1 cellular context compared by ENCODE assay signal in the genomic region with DNA sequence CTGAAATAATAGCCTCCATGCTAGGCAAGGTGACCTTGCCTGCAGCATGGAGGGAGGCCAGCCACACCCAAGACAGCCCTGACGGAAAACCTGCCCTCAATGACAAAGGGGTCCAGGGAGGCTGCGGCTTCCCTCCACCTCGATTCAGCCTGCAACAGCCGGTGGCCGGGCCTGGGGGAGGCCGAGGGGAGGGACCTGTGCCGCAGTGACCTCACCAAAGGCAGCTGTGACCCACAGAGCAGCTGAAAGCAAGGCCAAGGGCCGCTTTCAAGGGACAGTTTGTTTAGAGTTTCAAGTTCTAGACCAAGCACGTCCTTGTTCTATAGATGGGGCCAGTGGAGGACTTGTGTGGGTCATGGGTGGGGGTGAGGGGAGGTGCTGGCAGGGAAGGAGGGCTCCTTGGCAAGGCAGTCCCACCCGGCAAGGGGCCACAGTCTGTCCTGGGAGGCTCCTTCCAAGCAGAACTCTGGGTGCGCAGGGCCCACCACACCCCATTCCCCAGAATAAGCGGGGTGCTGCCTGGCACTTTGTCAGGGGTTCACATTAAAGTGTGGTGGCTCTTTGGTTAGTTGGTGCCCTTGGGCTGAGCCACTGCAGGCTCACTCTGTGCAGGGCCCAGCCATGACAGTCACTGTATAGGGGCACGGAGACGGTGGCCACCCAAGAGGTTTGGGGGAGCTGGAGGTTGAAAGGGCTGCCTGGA.
A peak's percentile ranks its signal among the peaks of the same experiment; 100 is the strongest.
TF ChIP-seq lines count a peak whose summit lies in the region.

No MANE protein-coding gene starts in this region.

TF ChIP-seq in HepG2, 621 proteins besides CTCF, POLR2A, EP300 and RAD21:
- TF ChIP-seq RBM22 (optimal IDR thresholded peaks at IDR 0.05; ENCODE audit: low read length) (peak; percentile 82), ZNF256 (CRISPR knock-in tag; conservative IDR thresholded peaks at IDR 0.05) (no peak), RBAK (CRISPR knock-in tag; IDR thresholded peaks at IDR 0.05) (no peak), ZNF550 (CRISPR knock-in tag; IDR thresholded peaks at IDR 0.05; ENCODE audit: borderline replicate concordance) (no peak), CAMTA2 (CRISPR knock-in tag; IDR thresholded peaks at IDR 0.05; ENCODE audit: borderline replicate concordance) (no peak), REPIN1 (CRISPR knock-in tag; IDR thresholded peaks at IDR 0.05; ENCODE audit: borderline replicate concordance, low read depth) (0 out of 2 replicates have a peak, but pooled peaks have one; percentile 16), IRF2 (CRISPR knock-in tag; IDR thresholded peaks at IDR 0.05) (no peak), KDM2A (CRISPR knock-in tag; IDR thresholded peaks at IDR 0.05; ENCODE audit: borderline replicate concordance, low read depth) (peak; percentile 20; the same call in 1 of the 2 replicates), HMG20B (CRISPR knock-in tag; conservative IDR thresholded peaks at IDR 0.05) (no peak), SETDB1 (CRISPR knock-in tag; IDR thresholded peaks at IDR 0.05; ENCODE audit: borderline replicate concordance) (no peak), AGO2 (optimal IDR thresholded peaks at IDR 0.05; ENCODE audit: low read depth, low read length) (peak; percentile 91), TGIF2 (CRISPR knock-in tag; IDR thresholded peaks at IDR 0.05) (no peak), CHD4 (IDR thresholded peaks at IDR 0.05; ENCODE audit: borderline replicate concordance, low read length) (no peak), ZNF343 (CRISPR knock-in tag; IDR thresholded peaks at IDR 0.05) (no peak), TEAD3 (CRISPR knock-in tag; optimal IDR thresholded peaks at IDR 0.05; ENCODE audit: borderline replicate concordance) (no peak), PAWR (CRISPR knock-in tag; IDR thresholded peaks at IDR 0.05; ENCODE audit: borderline replicate concordance) (no peak), GATAD2A (CRISPR knock-in tag; IDR thresholded peaks at IDR 0.05) (no peak), ZNF644 (CRISPR knock-in tag; IDR thresholded peaks at IDR 0.05; ENCODE audit: low read depth) (no peak), MZF1 (CRISPR knock-in tag; IDR thresholded peaks at IDR 0.05; ENCODE audit: borderline replicate concordance) (no peak), TEAD2 (CRISPR knock-in tag; IDR thresholded peaks at IDR 0.05) (no peak), SP4 (CRISPR knock-in tag; IDR thresholded peaks at IDR 0.05) (no peak), ZNF746 (CRISPR knock-in tag; IDR thresholded peaks at IDR 0.05) (no peak), POLR2G (IDR thresholded peaks at IDR 0.05; ENCODE audit: low read depth, low read length) (peak; percentile 22)
- TF ChIP-seq, protein P1, sequence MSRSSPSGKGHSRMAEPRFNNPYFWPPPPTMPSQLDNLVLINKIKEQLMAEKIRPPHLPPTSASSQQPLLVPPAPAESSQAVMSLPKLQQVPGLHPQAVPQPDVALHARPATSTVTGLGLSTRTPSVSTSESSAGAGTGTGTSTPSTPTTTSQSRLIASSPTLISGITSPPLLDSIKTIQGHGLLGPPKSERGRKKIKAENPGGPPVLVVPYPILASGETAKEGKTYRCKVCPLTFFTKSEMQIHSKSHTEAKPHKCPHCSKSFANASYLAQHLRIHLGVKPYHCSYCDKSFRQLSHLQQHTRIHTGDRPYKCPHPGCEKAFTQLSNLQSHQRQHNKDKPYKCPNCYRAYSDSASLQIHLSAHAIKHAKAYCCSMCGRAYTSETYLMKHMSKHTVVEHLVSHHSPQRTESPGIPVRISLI (CRISPR knock-in tag; IDR thresholded peaks at IDR 0.05; ENCODE audit: borderline replicate concordance), result no peak
- TF ChIP-seq, protein P2, sequence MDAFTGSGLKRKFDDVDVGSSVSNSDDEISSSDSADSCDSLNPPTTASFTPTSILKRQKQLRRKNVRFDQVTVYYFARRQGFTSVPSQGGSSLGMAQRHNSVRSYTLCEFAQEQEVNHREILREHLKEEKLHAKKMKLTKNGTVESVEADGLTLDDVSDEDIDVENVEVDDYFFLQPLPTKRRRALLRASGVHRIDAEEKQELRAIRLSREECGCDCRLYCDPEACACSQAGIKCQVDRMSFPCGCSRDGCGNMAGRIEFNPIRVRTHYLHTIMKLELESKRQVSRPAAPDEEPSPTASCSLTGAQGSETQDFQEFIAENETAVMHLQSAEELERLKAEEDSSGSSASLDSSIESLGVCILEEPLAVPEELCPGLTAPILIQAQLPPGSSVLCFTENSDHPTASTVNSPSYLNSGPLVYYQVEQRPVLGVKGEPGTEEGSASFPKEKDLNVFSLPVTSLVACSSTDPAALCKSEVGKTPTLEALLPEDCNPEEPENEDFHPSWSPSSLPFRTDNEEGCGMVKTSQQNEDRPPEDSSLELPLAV (CRISPR knock-in tag; conservative IDR thresholded peaks at IDR 0.05; ENCODE audit: low read depth), result no peak
- TF ChIP-seq, protein P3, sequence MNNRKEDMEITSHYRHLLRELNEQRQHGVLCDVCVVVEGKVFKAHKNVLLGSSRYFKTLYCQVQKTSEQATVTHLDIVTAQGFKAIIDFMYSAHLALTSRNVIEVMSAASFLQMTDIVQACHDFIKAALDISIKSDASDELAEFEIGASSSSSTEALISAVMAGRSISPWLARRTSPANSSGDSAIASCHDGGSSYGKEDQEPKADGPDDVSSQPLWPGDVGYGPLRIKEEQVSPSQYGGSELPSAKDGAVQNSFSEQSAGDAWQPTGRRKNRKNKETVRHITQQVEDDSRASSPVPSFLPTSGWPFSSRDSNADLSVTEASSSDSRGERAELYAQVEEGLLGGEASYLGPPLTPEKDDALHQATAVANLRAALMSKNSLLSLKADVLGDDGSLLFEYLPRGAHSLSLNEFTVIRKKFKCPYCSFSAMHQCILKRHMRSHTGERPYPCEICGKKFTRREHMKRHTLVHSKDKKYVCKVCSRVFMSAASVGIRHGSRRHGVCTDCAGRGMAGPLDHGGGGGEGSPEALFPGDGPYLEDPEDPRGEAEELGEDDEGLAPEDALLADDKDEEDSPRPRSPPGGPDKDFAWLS (CRISPR knock-in tag; IDR thresholded peaks at IDR 0.05; ENCODE audit: borderline replicate concordance), result no peak
- TF ChIP-seq, protein P4, sequence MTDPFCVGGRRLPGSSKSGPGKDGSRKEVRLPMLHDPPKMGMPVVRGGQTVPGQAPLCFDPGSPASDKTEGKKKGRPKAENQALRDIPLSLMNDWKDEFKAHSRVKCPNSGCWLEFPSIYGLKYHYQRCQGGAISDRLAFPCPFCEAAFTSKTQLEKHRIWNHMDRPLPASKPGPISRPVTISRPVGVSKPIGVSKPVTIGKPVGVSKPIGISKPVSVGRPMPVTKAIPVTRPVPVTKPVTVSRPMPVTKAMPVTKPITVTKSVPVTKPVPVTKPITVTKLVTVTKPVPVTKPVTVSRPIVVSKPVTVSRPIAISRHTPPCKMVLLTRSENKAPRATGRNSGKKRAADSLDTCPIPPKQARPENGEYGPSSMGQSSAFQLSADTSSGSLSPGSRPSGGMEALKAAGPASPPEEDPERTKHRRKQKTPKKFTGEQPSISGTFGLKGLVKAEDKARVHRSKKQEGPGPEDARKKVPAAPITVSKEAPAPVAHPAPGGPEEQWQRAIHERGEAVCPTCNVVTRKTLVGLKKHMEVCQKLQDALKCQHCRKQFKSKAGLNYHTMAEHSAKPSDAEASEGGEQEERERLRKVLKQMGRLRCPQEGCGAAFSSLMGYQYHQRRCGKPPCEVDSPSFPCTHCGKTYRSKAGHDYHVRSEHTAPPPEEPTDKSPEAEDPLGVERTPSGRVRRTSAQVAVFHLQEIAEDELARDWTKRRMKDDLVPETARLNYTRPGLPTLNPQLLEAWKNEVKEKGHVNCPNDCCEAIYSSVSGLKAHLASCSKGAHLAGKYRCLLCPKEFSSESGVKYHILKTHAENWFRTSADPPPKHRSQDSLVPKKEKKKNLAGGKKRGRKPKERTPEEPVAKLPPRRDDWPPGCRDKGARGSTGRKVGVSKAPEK (CRISPR knock-in tag; IDR thresholded peaks at IDR 0.05; ENCODE audit: borderline replicate concordance), result no peak
- TF ChIP-seq, protein P5, sequence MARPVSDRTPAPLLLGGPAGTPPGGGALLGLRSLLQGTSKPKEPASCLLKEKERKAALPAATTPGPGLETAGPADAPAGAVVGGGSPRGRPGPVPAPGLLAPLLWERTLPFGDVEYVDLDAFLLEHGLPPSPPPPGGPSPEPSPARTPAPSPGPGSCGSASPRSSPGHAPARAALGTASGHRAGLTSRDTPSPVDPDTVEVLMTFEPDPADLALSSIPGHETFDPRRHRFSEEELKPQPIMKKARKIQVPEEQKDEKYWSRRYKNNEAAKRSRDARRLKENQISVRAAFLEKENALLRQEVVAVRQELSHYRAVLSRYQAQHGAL (CRISPR knock-in tag; IDR thresholded peaks at IDR 0.05; ENCODE audit: not compliant biosample characterization), result no peak
- TF ChIP-seq, protein P6, sequence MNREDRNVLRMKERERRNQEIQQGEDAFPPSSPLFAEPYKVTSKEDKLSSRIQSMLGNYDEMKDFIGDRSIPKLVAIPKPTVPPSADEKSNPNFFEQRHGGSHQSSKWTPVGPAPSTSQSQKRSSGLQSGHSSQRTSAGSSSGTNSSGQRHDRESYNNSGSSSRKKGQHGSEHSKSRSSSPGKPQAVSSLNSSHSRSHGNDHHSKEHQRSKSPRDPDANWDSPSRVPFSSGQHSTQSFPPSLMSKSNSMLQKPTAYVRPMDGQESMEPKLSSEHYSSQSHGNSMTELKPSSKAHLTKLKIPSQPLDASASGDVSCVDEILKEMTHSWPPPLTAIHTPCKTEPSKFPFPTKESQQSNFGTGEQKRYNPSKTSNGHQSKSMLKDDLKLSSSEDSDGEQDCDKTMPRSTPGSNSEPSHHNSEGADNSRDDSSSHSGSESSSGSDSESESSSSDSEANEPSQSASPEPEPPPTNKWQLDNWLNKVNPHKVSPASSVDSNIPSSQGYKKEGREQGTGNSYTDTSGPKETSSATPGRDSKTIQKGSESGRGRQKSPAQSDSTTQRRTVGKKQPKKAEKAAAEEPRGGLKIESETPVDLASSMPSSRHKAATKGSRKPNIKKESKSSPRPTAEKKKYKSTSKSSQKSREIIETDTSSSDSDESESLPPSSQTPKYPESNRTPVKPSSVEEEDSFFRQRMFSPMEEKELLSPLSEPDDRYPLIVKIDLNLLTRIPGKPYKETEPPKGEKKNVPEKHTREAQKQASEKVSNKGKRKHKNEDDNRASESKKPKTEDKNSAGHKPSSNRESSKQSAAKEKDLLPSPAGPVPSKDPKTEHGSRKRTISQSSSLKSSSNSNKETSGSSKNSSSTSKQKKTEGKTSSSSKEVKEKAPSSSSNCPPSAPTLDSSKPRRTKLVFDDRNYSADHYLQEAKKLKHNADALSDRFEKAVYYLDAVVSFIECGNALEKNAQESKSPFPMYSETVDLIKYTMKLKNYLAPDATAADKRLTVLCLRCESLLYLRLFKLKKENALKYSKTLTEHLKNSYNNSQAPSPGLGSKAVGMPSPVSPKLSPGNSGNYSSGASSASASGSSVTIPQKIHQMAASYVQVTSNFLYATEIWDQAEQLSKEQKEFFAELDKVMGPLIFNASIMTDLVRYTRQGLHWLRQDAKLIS (CRISPR knock-in tag; IDR thresholded peaks at IDR 0.05), result no peak
